ENCODE assay signal across 8 cellular contexts in the genomic region with DNA sequence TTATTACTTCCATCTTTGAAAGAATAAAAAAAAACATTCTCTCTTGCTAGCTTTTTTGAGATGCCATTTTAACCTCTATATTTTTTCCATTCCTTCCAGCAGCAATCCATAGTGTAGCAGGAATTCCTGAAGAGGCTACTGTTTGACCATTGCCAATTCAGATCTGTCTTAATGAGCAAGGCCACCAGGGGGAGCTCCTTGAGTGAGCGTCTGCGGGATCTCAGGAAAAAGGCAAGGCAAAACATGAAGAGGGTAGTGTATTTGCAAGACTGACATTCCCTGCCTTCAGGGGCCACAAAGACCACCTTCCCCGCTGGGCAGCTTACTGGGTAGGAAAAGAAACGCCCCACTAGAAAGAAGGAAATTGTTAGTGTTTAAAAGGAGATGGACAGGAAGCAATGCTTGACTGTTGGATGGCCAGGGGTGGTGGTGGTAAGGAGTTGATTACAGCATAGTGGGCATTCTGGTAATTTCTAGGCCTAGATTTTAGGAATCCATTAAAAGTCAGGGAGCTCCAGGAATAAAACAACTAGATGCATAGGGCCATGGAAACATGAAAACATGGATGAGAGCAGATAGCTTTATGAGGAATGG.
A peak's percentile ranks its signal among the peaks of the same experiment; 100 is the strongest.
DNase-seq lines count a peak whose midpoint lies in the region; ATAC-seq and TF ChIP-seq lines count a peak whose summit lies in the region.

No MANE protein-coding gene starts in this region.

- H3K27me3 ChIP-seq in MG63 = no peaks in the 10 kb centered on the region
- H3K27me3 ChIP-seq in aorta (ENCODE audit: control insufficient read depth in 1 of 2, insufficient read depth in 2 of 2, low read length in 1 of 2) = no peaks in the 10 kb centered on the region

- no peak overlapping the region for H3K27ac ChIP-seq in aorta (ENCODE audit: low read depth in 1 of 2, low read length in 2 of 2)

- no peaks in the 10 kb centered on the region for H3K9me3 Mint-ChIP-seq in nephron

- no peaks in the 10 kb centered on the region for H3K36me3 ChIP-seq in MG63
- H3K36me3 ChIP-seq in aorta (ENCODE audit: control insufficient read depth in 1 of 2, insufficient read depth in 2 of 2, low read length in 1 of 2) = no peaks in the 10 kb centered on the region

- no peak overlapping the region for H3K4me3 ChIP-seq in MG63
- no peak overlapping the region for H3K4me3 ChIP-seq in aorta (ENCODE audit: low read length in 2 of 2)

- no peaks in the 10 kb centered on the region for H3K36me3 Mint-ChIP-seq in nephron (ENCODE audit: low read depth)

- H3K4me3 Mint-ChIP-seq in nephron = no peak overlapping the region

- ATAC-seq in GM21723 (IDR thresholded peaks at IDR 0.05; ENCODE audit: unreplicated experiment) (peak; percentile 67), aorta (ENCODE audit: low FRiP score) (no peak)

- peak; percentile 1 to 64 for DNase-seq in NCI-H526 (lab: John Stamatoyannopoulos, UW)
- DNase-seq in NCI-H526 treated with DMSO at 0.1 percent for 48 hours (lab: John Stamatoyannopoulos, UW) = no peak
- DNase-seq in MG63 = peak; percentile 52
- peak; percentile 5 for DNase-seq in activated CD4-positive, alpha-beta T cell treated with anti-CD3 and anti-CD28 coated beads, Interleukin-2, amount 50 U/mL, for 1 hour
- DNase-seq in fibroblast of gingiva (ENCODE audit: low read depth) = peak; percentile 40
- DNase-seq in aorta = peak; percentile 58 to 80

- peaks cover 14% of the 10 kb centered on the region for H3K4me1 Mint-ChIP-seq in nephron

- H3K27ac Mint-ChIP-seq in nephron = no peak overlapping the region

- H3K4me1 ChIP-seq in aorta (ENCODE audit: control insufficient read depth in 1 of 2, insufficient read depth in 2 of 2, low read length in 2 of 2) = no peaks in the 10 kb centered on the region

- intact Hi-C loops in aorta (cut with DNase I) = loop anchor here in 1 of 2 donors (10.0 kb wide), 1 partner anchor 328 kb away; no protein-coding TSS in a partner anchor

- no peaks in the 10 kb centered on the region for H3K27me3 Mint-ChIP-seq in nephron (ENCODE audit: low read depth)

- WGBS in aorta, 2 donors = 43 to 44% methylated on average over 4 of the region's 4 CpGs

- TF ChIP-seq CTCF in nephron (IDR thresholded peaks at IDR 0.05; ENCODE audit: unreplicated experiment in 3 of 3) = peak; percentile 72 to 75 (median 74)

- no peaks in the 10 kb centered on the region for H3K9me3 ChIP-seq in MG63
- no peaks in the 10 kb centered on the region for H3K9me3 ChIP-seq in aorta (ENCODE audit: control insufficient read depth, low read length)
